In the genomic region with DNA sequence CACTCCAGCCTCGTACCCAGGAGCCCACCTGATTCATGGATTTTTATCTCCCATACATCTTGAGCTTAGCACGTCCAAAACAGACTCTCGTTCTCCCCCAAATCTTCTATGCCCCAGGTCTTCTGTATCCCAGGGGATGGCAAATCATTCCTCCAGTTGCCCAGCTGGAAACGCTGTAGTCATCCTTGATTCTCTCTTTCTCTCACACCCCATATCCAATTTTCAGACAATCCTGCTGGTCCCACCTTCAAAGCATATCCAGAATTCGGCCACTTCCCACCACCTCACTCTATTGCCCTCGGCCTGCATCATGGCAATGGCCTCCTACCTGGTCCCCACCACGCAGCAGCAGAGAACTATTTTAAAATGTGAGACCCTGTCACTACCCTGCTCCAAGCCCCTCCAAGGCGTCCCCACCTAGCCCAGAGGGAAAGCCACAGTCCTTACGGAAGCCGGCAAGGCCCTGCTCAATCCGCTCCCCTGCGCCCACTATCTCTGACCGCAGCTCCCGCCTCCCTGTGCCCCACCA, we compare ENCODE assay signal across 12 cellular contexts. TPM values are rescaled to one million over a fixed set of nuclear protein-coding genes. Genes with fewer than 3 reads are reported as not detected.
A peak's percentile ranks its signal among the peaks of the same experiment; 100 is the strongest.
DNase-seq lines count a peak whose midpoint lies in the region; ATAC-seq and TF ChIP-seq lines count a peak whose summit lies in the region.
"Had no signal": no experiment of that assay in that cellular context is flagged by ENCODE, and none has a peak within 500 bp of the region (broad histone marks: within the 10 kb centered on the region; RNA-seq: fewer than 3 reads in every experiment).

No MANE protein-coding gene starts in this region.

- peak overlapping the region; percentile 87; the same call in 1 of the 2 replicates for H3K4me2 ChIP-seq in PC-3 (ENCODE audit: low read length)

- 0 out of 2 replicates have a peak, but pooled peaks cover under 1% of the 10 kb centered on the region for H3K36me3 ChIP-seq in PC-3 (ENCODE audit: low read depth, low read length)
- peaks cover 0 to 2% of the 10 kb centered on the region in 2 donors for H3K36me3 ChIP-seq in esophagus (ENCODE audit: control insufficient read depth in 2 of 2, insufficient read depth in 2 of 2, low read length in 1 of 2)
- H3K36me3 ChIP-seq: gastrocnemius medialis had no signal

- ATAC-seq in PC-3, result no peak
- no peak for ATAC-seq in HG03045 (IDR thresholded peaks at IDR 0.05; ENCODE audit: unreplicated experiment)

- peaks cover 23% of the 10 kb centered on the region for H3K4me1 ChIP-seq in PC-3 (ENCODE audit: insufficient read depth, low read length)
- H3K4me1 ChIP-seq in esophagus (ENCODE audit: control insufficient read depth in 2 of 2, insufficient read depth in 2 of 2, low read length in 1 of 2), result peaks cover 0 to 6% of the 10 kb centered on the region in 2 donors

- no peak overlapping the region for H3K27ac Mint-ChIP-seq in T-helper 2 cell treated with Interferon-gamma antibody and Interleukin-4, amounts not matched to agents 5 μg/mL and 100 μg/mL, for 36 hours
- H3K27ac Mint-ChIP-seq in progenitor cell of endocrine pancreas, result no peak overlapping the region

- BruUV-seq in PC-3 (replicated peaks; lab: Mats Ljungman, UMichigan), result no TSS peak

- no peak for TF ChIP-seq CTCF in PC-3 (conservative IDR thresholded peaks at IDR 0.05; ENCODE audit: low read depth, low read length)
- no peak for TF ChIP-seq CTCF in progenitor cell of endocrine pancreas (IDR thresholded peaks at IDR 0.05; ENCODE audit: unreplicated experiment)

- no peak for DNase-seq in T-helper 2 cell treated with Interferon-gamma antibody and Interleukin-4, amounts not matched to agents 5 μg/mL and 100 μg/mL, for 36 hours (ENCODE audit: low spot score)
- no peak for DNase-seq in T-helper 2 cell
- DNase-seq in PC-3, result no peak
- DNase-seq in progenitor cell of endocrine pancreas (ENCODE audit: low spot score, unreplicated experiment), result no peak
- no peak for DNase-seq in activated gamma-delta T cell treated with Interleukin-2 at 50 U/mL for 16 hours
- DNase-seq in AG20443 (ENCODE audit: low spot score), result no peak
- DNase-seq: 8988T; activated effector memory CD4-positive, alpha-beta T cell treated with Interleukin-2 at 50 U/mL for 16 hours; gastrocnemius medialis; NCI-H2081 had no signal

- intact Hi-C loops in PC-3 (cut with micrococcal nuclease), result loop anchor here (5.0 to 10.0 kb wide), 3 partner anchors 53 to 148 kb away; partner anchors contain the start of gene TAF1B

- H3K27me3 ChIP-seq in PC-3 (ENCODE audit: low read length) (no peaks in the 10 kb centered on the region), esophagus (ENCODE audit: control insufficient read depth in 1 of 2, insufficient read depth in 2 of 2, low read length in 2 of 2) (no peaks in the 10 kb centered on the region)

- no peak overlapping the region for H3K27ac ChIP-seq in PC-3 (ENCODE audit: low read length)
- peak overlapping the region; percentile 69 to 90 for H3K27ac ChIP-seq in esophagus (ENCODE audit: low read depth in 2 of 2, low read length in 1 of 2)

- H4K20me1 ChIP-seq in PC-3 (ENCODE audit: low read length), result no peaks in the 10 kb centered on the region

- H3K4me3 Mint-ChIP-seq in T-helper 2 cell treated with Interferon-gamma antibody and Interleukin-4, amounts not matched to agents 5 μg/mL and 100 μg/mL, for 36 hours, result peak overlapping the region; percentile 90
- H3K4me3 Mint-ChIP-seq in progenitor cell of endocrine pancreas (ENCODE audit: low read depth), result peak overlapping the region; percentile 70

- H3K9me2 ChIP-seq in PC-3 (replicated peaks; ENCODE audit: low read length), result no peaks in the 10 kb centered on the region

- H3K9me3 ChIP-seq in PC-3 (ENCODE audit: low read length) (no peaks in the 10 kb centered on the region), esophagus (ENCODE audit: control insufficient read depth in 2 of 2, insufficient read depth in 1 of 2, low read depth in 1 of 2, low read length in 1 of 2) (no peaks in the 10 kb centered on the region)
- H3K9me3 ChIP-seq: gastrocnemius medialis had no signal

- H3K4me3 ChIP-seq in PC-3 (ENCODE audit: low read length) (peak overlapping the region; percentile 76; the same call in 1 of the 2 replicates), esophagus (ENCODE audit: low read depth in 1 of 2, low read length in 2 of 2) (peak overlapping the region; percentile 75 to 82)

- no peaks in the 10 kb centered on the region for H3K9me3 Mint-ChIP-seq in T-helper 2 cell treated with Interferon-gamma antibody and Interleukin-4, amounts not matched to agents 5 μg/mL and 100 μg/mL, for 36 hours
- no peaks in the 10 kb centered on the region for H3K9me3 Mint-ChIP-seq in progenitor cell of endocrine pancreas (ENCODE audit: low read depth)

- POLR2A ChIA-PET in PC-3 (lab: Charles Lee; ENCODE audit: unreplicated experiment), result interaction anchor here (0.6 kb wide), 1 partner anchor 118 kb away, joined by 6 read pairs; no protein-coding TSS in a partner anchor

- H2AFZ ChIP-seq in PC-3 (ENCODE audit: low read length), result peak overlapping the region; percentile 89; the same call in 1 of the 2 replicates

- H3K27me3 Mint-ChIP-seq in T-helper 2 cell treated with Interferon-gamma antibody and Interleukin-4, amounts not matched to agents 5 μg/mL and 100 μg/mL, for 36 hours (ENCODE audit: low read depth), result peaks cover 63% of the 10 kb centered on the region
- peaks cover 41% of the 10 kb centered on the region for H3K27me3 Mint-ChIP-seq in progenitor cell of endocrine pancreas

- H3F3A ChIP-seq in PC-3 (ENCODE audit: low read length, unreplicated experiment), result no peaks in the 10 kb centered on the region

- H3K4me1 Mint-ChIP-seq in T-helper 2 cell treated with Interferon-gamma antibody and Interleukin-4, amounts not matched to agents 5 μg/mL and 100 μg/mL, for 36 hours (ENCODE audit: low read depth), result peaks cover 9% of the 10 kb centered on the region
- peaks cover 28% of the 10 kb centered on the region for H3K4me1 Mint-ChIP-seq in progenitor cell of endocrine pancreas (ENCODE audit: low read depth)

- WGBS in esophagus, 2 donors, result 95% methylated on average over 14 of the region's 14 CpGs

- H3K36me3 Mint-ChIP-seq in T-helper 2 cell treated with Interferon-gamma antibody and Interleukin-4, amounts not matched to agents 5 μg/mL and 100 μg/mL, for 36 hours (ENCODE audit: low read depth), result no peaks in the 10 kb centered on the region
- no peaks in the 10 kb centered on the region for H3K36me3 Mint-ChIP-seq in progenitor cell of endocrine pancreas (ENCODE audit: insufficient read depth)

- CTCF ChIA-PET in PC-3 (lab: Charles Lee), result no interaction called here

- H3K9ac ChIP-seq in PC-3 (ENCODE audit: low read length), result no peak overlapping the region

- H3K79me2 ChIP-seq in PC-3 (ENCODE audit: low read length), result peaks cover 28% of the 10 kb centered on the region

RNA-seq across cellular contexts. Expression of gene GRHL1, which starts 1.4 kb away (rescaled TPM):
- 9.3 and 10.3 TPM in 2 replicates for total RNA-seq in PC-3 (2014; rRNA removed)
- polyA plus RNA-seq in esophagus, result 10 to 100 TPM; 61.8 to 94.7 TPM
- 13.4 and 14.4 TPM in 2 replicates for total RNA-seq in progenitor cell of endocrine pancreas
